ENCODE assay signal across 9 cellular contexts in genomic region chr4:110287130-110287529, GRCh38.
A peak's percentile ranks its signal among the peaks of the same experiment; 100 is the strongest.
DNase-seq lines count a peak whose midpoint lies in the region; ATAC-seq, FAIRE-seq and TF ChIP-seq lines count a peak whose summit lies in the region.
"Had no signal": no experiment of that assay in that cellular context is flagged by ENCODE, and none has a peak within 500 bp of the region (broad histone marks: within the 10 kb centered on the region; RNA-seq: fewer than 3 reads in every experiment).

No MANE protein-coding gene starts in this region.

- no peaks in the 10 kb centered on the region for H3K36me3 Mint-ChIP-seq in activated T-cell treated with anti-CD3 and anti-CD28 coated beads, Interleukin-2, amount 50 U/mL, for 72 hours (ENCODE audit: insufficient read depth in 2 of 2)

- no peak overlapping the region for H3K4me3 Mint-ChIP-seq in activated T-cell treated with anti-CD3 and anti-CD28 coated beads, Interleukin-2, amount 50 U/mL, for 72 hours

- H3K27ac Mint-ChIP-seq in activated T-cell treated with anti-CD3 and anti-CD28 coated beads, Interleukin-2, amount 50 U/mL, for 72 hours, result no peak overlapping the region

- peak; percentile 86 for FAIRE-seq in GM19239 (lab: Jason Lieb, UNC)

- H3K27ac ChIP-seq in thyroid gland, result no peak overlapping the region
- H3K27ac ChIP-seq: HL-60 had no signal

- no peaks in the 10 kb centered on the region for H3K9me3 Mint-ChIP-seq in activated T-cell treated with anti-CD3 and anti-CD28 coated beads, Interleukin-2, amount 50 U/mL, for 72 hours

- DNase-seq in AG10803 (ENCODE audit: low read depth), result peak; percentile 64
- DNase-seq in GM19239 (ENCODE audit: insufficient read length, low spot score), result peak; percentile 44
- peak; percentile 27 to 36 for DNase-seq in activated T-cell treated with anti-CD3 and anti-CD28 coated beads, Interleukin-2, amount 50 U/mL, for 72 hours
- DNase-seq in smooth muscle cell of the brain vasculature (ENCODE audit: low read depth, low spot score), result peak; percentile 51
- no peak for DNase-seq in NCI-H146 (lab: John Stamatoyannopoulos, UW)
- no peak for DNase-seq in SW 1271 (lab: John Stamatoyannopoulos, UW)
- no peak for DNase-seq in thyroid gland

- peaks cover 44% of the 10 kb centered on the region for H3K27me3 Mint-ChIP-seq in activated T-cell treated with anti-CD3 and anti-CD28 coated beads, Interleukin-2, amount 50 U/mL, for 72 hours (ENCODE audit: low read depth)

- intact Hi-C loops in thyroid gland (cut with DNase I), result no loop called here

- H3K27me3 ChIP-seq in thyroid gland, result no peaks in the 10 kb centered on the region

- WGBS in thyroid gland, 2 donors, result 23 to 71% methylated on average over 2 of the region's 2 CpGs

- H3K4me3 ChIP-seq in AG10803 (ENCODE audit: low read length), result no peak overlapping the region
- H3K4me3 ChIP-seq in thyroid gland (replicated peaks in 1 of 3), result no peak overlapping the region

- H3K36me3 ChIP-seq in thyroid gland, result no peaks in the 10 kb centered on the region

- H3K4me1 ChIP-seq in thyroid gland, result no peaks in the 10 kb centered on the region

- TF ChIP-seq CTCF in AG10803 (conservative IDR thresholded peaks at IDR 0.05; ENCODE audit: low read length) (no peak), thyroid gland (IDR thresholded peaks at IDR 0.05) (no peak)

- H3K4me1 Mint-ChIP-seq in activated T-cell treated with anti-CD3 and anti-CD28 coated beads, Interleukin-2, amount 50 U/mL, for 72 hours (ENCODE audit: low read depth), result peaks cover 11% of the 10 kb centered on the region

- no peaks in the 10 kb centered on the region for H3K9me3 ChIP-seq in thyroid gland

- ATAC-seq in HG03097 (IDR thresholded peaks at IDR 0.05; ENCODE audit: low FRiP score, unreplicated experiment), result peak; percentile 99
- peak; percentile 96 to 98 for ATAC-seq in activated T-cell treated with anti-CD3 and anti-CD28 coated beads, Interleukin-2, amount 50 U/mL, for 72 hours (replicated peaks in 1 of 2)

- TF ChIP-seq POLR2A in thyroid gland (IDR thresholded peaks at IDR 0.05), result no peak

Comparison
In these comparisons a context has a peak if more than half of its experiments do, and no peak if none do; other contexts are left out.
1. DNase-seq: peak in AG10803 (single experiment), GM19239 (single experiment), activated T-cell treated with anti-CD3 and anti-CD28 coated beads, Interleukin-2, amount 50 U/mL, for 72 hours (2 of 2) and smooth muscle cell of the brain vasculature (single experiment); none in NCI-H146 (single experiment), SW 1271 (0 of 2) and thyroid gland (0 of 2).